ENCODE assay signal across 11 cellular contexts in genomic region chr6:159758031-159759001, GRCh38. TPM values are rescaled to one million over a fixed set of nuclear protein-coding genes. Genes with fewer than 3 reads are reported as not detected.
DNase-seq lines count a peak whose midpoint lies in the region; ATAC-seq, FAIRE-seq and TF ChIP-seq lines count a peak whose summit lies in the region.
"Had no signal": no experiment of that assay in that cellular context is flagged by ENCODE, and none has a peak within 500 bp of the region (broad histone marks: within the 10 kb centered on the region; RNA-seq: fewer than 3 reads in every experiment).

No MANE protein-coding gene starts in this region.

- H3K9me3 ChIP-seq in mammary epithelial cell (replicated peaks; ENCODE audit: insufficient read depth, low read length) (no peaks in the 10 kb centered on the region), sigmoid colon (no peaks in the 10 kb centered on the region)

- no peaks in the 10 kb centered on the region for H4K20me1 ChIP-seq in mammary epithelial cell (ENCODE audit: insufficient read depth, low read length)

- TF ChIP-seq CTCF in mammary epithelial cell (conservative IDR thresholded peaks at IDR 0.05 in 1 of 2, IDR thresholded peaks at IDR 0.05 in 1 of 2; ENCODE audit: extremely low read depth in 1 of 2, insufficient read depth in 1 of 2, low read depth in 1 of 2, low read length in 2 of 2) = peak; percentile 18 to 40
- no peak for TF ChIP-seq CTCF in sigmoid colon (IDR thresholded peaks at IDR 0.05)

- H2AFZ ChIP-seq in mammary epithelial cell (ENCODE audit: low read depth, low read length) = no peak overlapping the region

- no TSS peak for BruUV-seq in mammary epithelial cell (replicated peaks; lab: Mats Ljungman, UMichigan)

- no peak for ATAC-seq in natural killer cell treated with Interleukin-12 subunit alpha and Interleukin-12 subunit beta and Interleukin-15 and Interleukin-18, amount 100 ng/mL, for 72 hours
- ATAC-seq in HG02885 (IDR thresholded peaks at IDR 0.05; ENCODE audit: poor library complexity, unreplicated experiment) = no peak

- no peak overlapping the region for H3K4me3 ChIP-seq in mammary epithelial cell (replicated peaks in 1 of 3; ENCODE audit: insufficient read depth in 1 of 3, low read depth in 2 of 3, low read length in 3 of 3)
- no peak overlapping the region for H3K4me3 ChIP-seq in sigmoid colon
- H3K4me3 ChIP-seq: skin epidermis had no signal

- no peak overlapping the region for H3K9ac ChIP-seq in mammary epithelial cell (ENCODE audit: insufficient read depth, low read length)

- H3K27ac Mint-ChIP-seq in natural killer cell treated with Interleukin-12 subunit alpha and Interleukin-12 subunit beta and Interleukin-15 and Interleukin-18, amount 100 ng/mL, for 72 hours = peak overlapping the region; percentile 29 to 62

- dilution Hi-C loops in mammary epithelial cell (cut with HindIII; ENCODE audit: low sequenced_read_pairs) = no loop called here

- no peak overlapping the region for H3K4me2 ChIP-seq in mammary epithelial cell (ENCODE audit: insufficient read depth, low read depth, low read length)

- no peak for TF ChIP-seq EP300 in sigmoid colon (IDR thresholded peaks at IDR 0.05)

- DNase-seq in EH (ENCODE audit: low read depth) (peak; percentile 81), M059J (ENCODE audit: low read depth) (peak; percentile 88), mammary epithelial cell (peak; percentile 81), GM12892 (ENCODE audit: insufficient read length) (no peak), sigmoid colon (no peak), NCI-H1417 treated with DMSO at 0.1 percent for 48 hours (lab: John Stamatoyannopoulos, UW) (no peak)
- DNase-seq in natural killer cell treated with Interleukin-12 subunit alpha and Interleukin-12 subunit beta and Interleukin-15 and Interleukin-18, amount 100 ng/mL, for 72 hours (ENCODE audit: low spot score) = no peak

- FAIRE-seq in GM12892 (lab: Jason Lieb, UNC) = no peak
- FAIRE-seq: endometrium had no signal

- CTCF ChIA-PET in mammary epithelial cell (lab: Charles Lee; ENCODE audit: low non-redundant PET) = interaction anchor here (0.6 to 0.7 kb wide), 2 partner anchors 29 to 174 kb away, joined by 5 read pairs; no protein-coding TSS in a partner anchor

- intact Hi-C loops in mammary epithelial cell (cut with micrococcal nuclease) (no loop called here), sigmoid colon (cut with DNase I) (no loop called here)

- no peak for TF ChIP-seq POLR2A in GM12892 (IDR thresholded peaks at IDR 0.05; ENCODE audit: low read depth, low read length)
- TF ChIP-seq POLR2A in sigmoid colon (IDR thresholded peaks at IDR 0.05) = no peak

- H3K36me3 ChIP-seq in mammary epithelial cell (ENCODE audit: insufficient read depth, low read length) (peaks cover 31% of the 10 kb centered on the region), sigmoid colon (peaks cover 3 to 54% (median 22%) of the 10 kb centered on the region in 4 donors)

- in situ Hi-C loops in mammary epithelial cell (cut with MboI; ENCODE audit: low sequenced_read_pairs in 2 of 2) = no loop called here

- H3K79me2 ChIP-seq in mammary epithelial cell (ENCODE audit: insufficient read depth, low read length) = peaks cover 56% of the 10 kb centered on the region

- H3K4me1 Mint-ChIP-seq in natural killer cell treated with Interleukin-12 subunit alpha and Interleukin-12 subunit beta and Interleukin-15 and Interleukin-18, amount 100 ng/mL, for 72 hours (ENCODE audit: low read depth in 2 of 2) = peaks cover 32% of the 10 kb centered on the region in 2 donors

- H3K27ac ChIP-seq in mammary epithelial cell (ENCODE audit: insufficient read depth, low read depth, low read length) = no peak overlapping the region
- peak overlapping the region in 1 of 4 donors; percentile 5 for H3K27ac ChIP-seq in sigmoid colon

- no peaks in the 10 kb centered on the region for H3K27me3 Mint-ChIP-seq in natural killer cell treated with Interleukin-12 subunit alpha and Interleukin-12 subunit beta and Interleukin-15 and Interleukin-18, amount 100 ng/mL, for 72 hours

- H3K27me3 ChIP-seq in mammary epithelial cell (ENCODE audit: insufficient read depth, low read length) = no peaks in the 10 kb centered on the region
- H3K27me3 ChIP-seq in sigmoid colon = no peaks in the 10 kb centered on the region

- 96% methylated on average over 7 of the region's 7 CpGs for WGBS in mammary epithelial cell (ENCODE audit: low coverage, missing lambda C conversion rate)
- 93 to 95% methylated on average over 7 of the region's 7 CpGs for WGBS in sigmoid colon, 2 donors

- peaks cover 26% of the 10 kb centered on the region for H3K4me1 ChIP-seq in mammary epithelial cell (ENCODE audit: insufficient read depth, low read length)
- peaks cover 0 to 20% (median 12%) of the 10 kb centered on the region in 4 donors for H3K4me1 ChIP-seq in sigmoid colon

- H3K9me3 Mint-ChIP-seq in natural killer cell treated with Interleukin-12 subunit alpha and Interleukin-12 subunit beta and Interleukin-15 and Interleukin-18, amount 100 ng/mL, for 72 hours = no peaks in the 10 kb centered on the region

- H3K36me3 Mint-ChIP-seq in natural killer cell treated with Interleukin-12 subunit alpha and Interleukin-12 subunit beta and Interleukin-15 and Interleukin-18, amount 100 ng/mL, for 72 hours = peaks cover 30% of the 10 kb centered on the region

- no peak overlapping the region for H3K4me3 Mint-ChIP-seq in natural killer cell treated with Interleukin-12 subunit alpha and Interleukin-12 subunit beta and Interleukin-15 and Interleukin-18, amount 100 ng/mL, for 72 hours

RNA-seq across cellular contexts. Expression of gene ACAT2, which starts 3.5 kb away (rescaled TPM):
- total RNA-seq in M059J (2014; rRNA removed; shearing (Covaris generic)) = 49.6 and 75.8 TPM in 2 replicates
- total RNA-seq in mammary epithelial cell = 100 to 1,000 TPM in 1 of 2 donors, 10 to 100 TPM in 1; 39.3 to 235 TPM
- polyA plus RNA-seq in mammary epithelial cell = 102 TPM
- polyA minus RNA-seq in mammary epithelial cell = 81.8 TPM
- total RNA-seq in natural killer cell treated with Interleukin-12 subunit alpha and Interleukin-12 subunit beta and Interleukin-15 and Interleukin-18, amount 100 ng/mL, for 72 hours = 10 to 100 TPM; 70.0 to 88.7 TPM
- 104 TPM for polyA plus RNA-seq in GM12892 (2012; ENCODE audit: missing spikeins)
- 10 to 100 TPM in 1 of 4 donors, 1 to 10 TPM in 3; 4.1 to 12.1 (median 5.2) TPM for total RNA-seq in sigmoid colon
- 10 to 100 TPM; 42.0 to 85.1 (median 79.3) TPM for polyA plus RNA-seq in sigmoid colon

RNA-seq across cellular contexts. Expression of gene WTAP, which starts 31.0 kb away (rescaled TPM):
- total RNA-seq in M059J (2014; rRNA removed; shearing (Covaris generic)) = 79.6 and 106 TPM in 2 replicates
- total RNA-seq in mammary epithelial cell (10 to 100 TPM; 64.5 to 92.0 TPM), sigmoid colon (10 to 100 TPM; 64.5 to 93.8 (median 75.6) TPM)
- polyA plus RNA-seq in mammary epithelial cell (22.3 TPM), sigmoid colon (10 to 100 TPM; 55.9 to 76.1 (median 65.7) TPM)
- polyA minus RNA-seq in mammary epithelial cell = 34.2 TPM
- total RNA-seq in natural killer cell treated with Interleukin-12 subunit alpha and Interleukin-12 subunit beta and Interleukin-15 and Interleukin-18, amount 100 ng/mL, for 72 hours = 100 to 1,000 TPM in 1 of 2 donors, 10 to 100 TPM in 1; 98.4 to 106 TPM
- 54.2 TPM for polyA plus RNA-seq in GM12892 (2012; ENCODE audit: missing spikeins)

RNA-seq across cellular contexts. Expression of gene TCP1, which starts 31.1 kb away (rescaled TPM):
- total RNA-seq in M059J (2014; rRNA removed; shearing (Covaris generic)) = 264 and 310 TPM in 2 replicates
- 100 to 1,000 TPM; 186 to 243 TPM for total RNA-seq in mammary epithelial cell
- polyA plus RNA-seq in mammary epithelial cell = 159 TPM
- 334 TPM for polyA minus RNA-seq in mammary epithelial cell
- 100 to 1,000 TPM; 360 to 498 TPM for total RNA-seq in natural killer cell treated with Interleukin-12 subunit alpha and Interleukin-12 subunit beta and Interleukin-15 and Interleukin-18, amount 100 ng/mL, for 72 hours
- 206 TPM for polyA plus RNA-seq in GM12892 (2012; ENCODE audit: missing spikeins)
- 100 to 1,000 TPM; 117 to 123 (median 119) TPM for total RNA-seq in sigmoid colon
- 100 to 1,000 TPM in 2 of 3 donors, 10 to 100 TPM in 1; 88.9 to 130 (median 114) TPM for polyA plus RNA-seq in sigmoid colon

RNA-seq across cellular contexts. Expression of gene MRPL18, which starts 32.0 kb away (rescaled TPM):
- 241 and 249 TPM in 2 replicates for total RNA-seq in M059J (2014; rRNA removed; shearing (Covaris generic))
- 10 to 100 TPM; 58.0 to 83.2 TPM for total RNA-seq in mammary epithelial cell
- polyA plus RNA-seq in mammary epithelial cell = 91.0 TPM
- 97.8 TPM for polyA minus RNA-seq in mammary epithelial cell
- total RNA-seq in natural killer cell treated with Interleukin-12 subunit alpha and Interleukin-12 subunit beta and Interleukin-15 and Interleukin-18, amount 100 ng/mL, for 72 hours = 10 to 100 TPM; 65.8 to 82.4 TPM
- 81.4 TPM for polyA plus RNA-seq in GM12892 (2012; ENCODE audit: missing spikeins)
- total RNA-seq in sigmoid colon = 100 to 1,000 TPM in 1 of 4 donors, 10 to 100 TPM in 3; 61.6 to 115 (median 86.3) TPM
- 10 to 100 TPM; 84.7 to 96.1 (median 92.0) TPM for polyA plus RNA-seq in sigmoid colon

RNA-seq across cellular contexts. Expression of gene PNLDC1, which starts 41.8 kb away (rescaled TPM):
- not detected in 2 replicates for total RNA-seq in M059J (2014; rRNA removed; shearing (Covaris generic))
- total RNA-seq in mammary epithelial cell (under 1 TPM in 1 of 2 donors, not detected in 1; 0.33 TPM), sigmoid colon (1 to 10 TPM in 1 of 4 donors, under 1 TPM in 1, not detected in 2; 0.71 to 1.1 TPM)
- polyA plus RNA-seq in mammary epithelial cell (not detected), sigmoid colon (under 1 TPM in 1 of 3 donors, not detected in 2; 0.13 TPM)
- not detected for polyA minus RNA-seq in mammary epithelial cell
- total RNA-seq in natural killer cell treated with Interleukin-12 subunit alpha and Interleukin-12 subunit beta and Interleukin-15 and Interleukin-18, amount 100 ng/mL, for 72 hours = 1 to 10 TPM in 1 of 2 donors, under 1 TPM in 1; 0.24 to 1.1 TPM
- polyA plus RNA-seq in GM12892 (2012; ENCODE audit: missing spikeins) = not detected
- total RNA-seq: urinary bladder had no signal

Comparison
In these comparisons a context has a peak if more than half of its experiments do, and no peak if none do; other contexts are left out.
1. DNase-seq: peak in EH (single experiment), M059J (single experiment) and mammary epithelial cell (single experiment); none in natural killer cell treated with Interleukin-12 subunit alpha and Interleukin-12 subunit beta and Interleukin-15 and Interleukin-18, amount 100 ng/mL, for 72 hours (single experiment), GM12892 (single experiment), sigmoid colon (single experiment) and NCI-H1417 treated with DMSO at 0.1 percent for 48 hours (single experiment).
2. CTCF ChIP-seq: peak in mammary epithelial cell (2 of 2); none in sigmoid colon (0 of 4).